In the genomic region with DNA sequence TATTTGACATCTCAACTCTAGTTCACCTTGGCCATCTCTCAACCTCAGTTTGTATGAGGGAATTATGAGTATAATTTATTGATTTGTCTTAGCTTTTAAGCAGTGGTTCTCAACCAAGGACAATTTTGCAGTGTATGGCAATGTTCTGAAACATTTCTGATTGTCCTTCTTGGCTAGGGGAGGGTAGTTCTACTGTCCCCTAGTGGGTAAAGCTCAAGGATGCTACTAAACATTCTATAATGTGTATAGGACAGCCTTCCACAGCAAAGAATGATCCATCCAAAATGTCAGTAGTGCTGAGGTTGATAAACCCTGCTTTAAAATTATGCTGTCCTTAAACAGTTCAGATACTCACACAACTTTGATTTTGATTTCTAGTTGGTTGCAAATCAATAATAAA, we compare ENCODE assay signal across 11 cellular contexts.
DNase-seq lines count a peak whose midpoint lies in the region; ATAC-seq and TF ChIP-seq lines count a peak whose summit lies in the region.
"Had no signal": no experiment of that assay in that cellular context is flagged by ENCODE, and none has a peak within 500 bp of the region (broad histone marks: within the 10 kb centered on the region; RNA-seq: fewer than 3 reads in every experiment).

No MANE protein-coding gene starts in this region.

- BruUV-seq in PC-9 (replicated peaks; lab: Mats Ljungman, UMichigan), result no TSS peak

- POLR2A ChIA-PET in AG04449 (lab: Yijun Ruan, JAX), result no interaction called here
- POLR2A ChIA-PET in PC-9 (lab: Charles Lee; ENCODE audit: unreplicated experiment), result no interaction called here
- POLR2A ChIA-PET in GM10248 (lab: Yijun Ruan, JAX), result no interaction called here

- H4K20me1 ChIP-seq in GM23338 (replicated peaks; ENCODE audit: insufficient read depth) (no peaks in the 10 kb centered on the region), PC-9 (ENCODE audit: insufficient read depth) (no peaks in the 10 kb centered on the region)

- H3K36me3 ChIP-seq in GM23338 (ENCODE audit: insufficient read depth), result peaks cover 12% of the 10 kb centered on the region; the same call in 1 of the 2 replicates
- H3K36me3 ChIP-seq in PC-9 (ENCODE audit: low read depth), result peaks cover 18% of the 10 kb centered on the region
- H3K36me3 ChIP-seq in ascending aorta, result peaks cover 0 to 32% of the 10 kb centered on the region in 2 donors

- H3K27ac Mint-ChIP-seq in GM23338, result no peak overlapping the region
- H3K27ac Mint-ChIP-seq: activated naive CD4-positive, alpha-beta T cell treated with anti-CD3 and anti-CD28 coated beads, Interleukin-2, amount 10 ng/mL, durations not matched to agents 7 days and 5 days had no signal

- CTCF ChIA-PET in AG04449 (lab: Yijun Ruan, JAX) (interaction anchor here (0.9 to 3.2 kb wide), 12 partner anchors 10 to 298 kb away, joined by 3 to 19 read pairs (median 5); no protein-coding TSS in a partner anchor), PC-9 (lab: Charles Lee) (no interaction called here), GM10248 (lab: Yijun Ruan, JAX) (interaction anchor here (0.9 to 1.7 kb wide), 3 partner anchors 10 to 56 kb away, joined by 3 to 4 read pairs (median 3); no protein-coding TSS in a partner anchor)

- no peaks in the 10 kb centered on the region for H3K27me3 ChIP-seq in GM23338 (ENCODE audit: insufficient read depth)
- H3K27me3 ChIP-seq in PC-9 (ENCODE audit: insufficient read depth, low read depth), result no peaks in the 10 kb centered on the region
- H3K27me3 ChIP-seq in ascending aorta, result no peaks in the 10 kb centered on the region
- H3K27me3 ChIP-seq: sigmoid colon had no signal

- H3K79me2 ChIP-seq in GM23338 (replicated peaks; ENCODE audit: insufficient read depth) (no peaks in the 10 kb centered on the region; the same call in 1 of the 2 replicates), PC-9 (ENCODE audit: low read depth) (no peaks in the 10 kb centered on the region)

- H3K4me3 ChIP-seq in AG04449 (ENCODE audit: low read depth, low read length), result no peak overlapping the region
- H3K4me3 ChIP-seq in GM23338, result no peak overlapping the region
- no peak overlapping the region for H3K4me3 ChIP-seq in PC-9
- no peak overlapping the region for H3K4me3 ChIP-seq in ascending aorta
- H3K4me3 ChIP-seq: sigmoid colon had no signal

- H3K9me3 ChIP-seq in PC-9 (ENCODE audit: insufficient read depth, low read depth), result no peaks in the 10 kb centered on the region
- H3K9me3 ChIP-seq in ascending aorta, result no peaks in the 10 kb centered on the region
- H3K9me3 ChIP-seq: sigmoid colon had no signal

- H3K9me3 Mint-ChIP-seq in GM23338, result peaks cover 13% of the 10 kb centered on the region

- H3K9me2 ChIP-seq in GM23338 (ENCODE audit: insufficient read depth), result no peaks in the 10 kb centered on the region
- no peaks in the 10 kb centered on the region for H3K9me2 ChIP-seq in PC-9 (ENCODE audit: insufficient read depth)

- no peaks in the 10 kb centered on the region for H3F3A ChIP-seq in GM23338 (replicated peaks; ENCODE audit: low read depth)
- no peaks in the 10 kb centered on the region for H3F3A ChIP-seq in PC-9 (ENCODE audit: insufficient read depth, low read depth)

- peaks cover 51% of the 10 kb centered on the region for H3K36me3 Mint-ChIP-seq in GM23338 (ENCODE audit: low read depth)

- no peaks in the 10 kb centered on the region for H3K4me1 Mint-ChIP-seq in GM23338
- H3K4me1 Mint-ChIP-seq: activated naive CD4-positive, alpha-beta T cell treated with anti-CD3 and anti-CD28 coated beads, Interleukin-2, amount 10 ng/mL, durations not matched to agents 7 days and 5 days had no signal

- no peaks in the 10 kb centered on the region for H3K27me3 Mint-ChIP-seq in GM23338 (ENCODE audit: insufficient read depth, low read depth, poor library complexity)
- H3K27me3 Mint-ChIP-seq: activated naive CD4-positive, alpha-beta T cell treated with anti-CD3 and anti-CD28 coated beads, Interleukin-2, amount 10 ng/mL, durations not matched to agents 7 days and 5 days had no signal

- no peak overlapping the region for H3K27ac ChIP-seq in GM23338 (ENCODE audit: low read depth)
- H3K27ac ChIP-seq in PC-9, result no peak overlapping the region
- H3K27ac ChIP-seq in ascending aorta, result no peak overlapping the region
- H3K27ac ChIP-seq: sigmoid colon had no signal

- ATAC-seq in GM23338, result peak; percentile 52; the same call in 2 of the 3 replicates
- ATAC-seq in GM21786 (IDR thresholded peaks at IDR 0.05; ENCODE audit: unreplicated experiment), result no peak

- H3K4me3 Mint-ChIP-seq in GM23338, result no peak overlapping the region
- H3K4me3 Mint-ChIP-seq: activated naive CD4-positive, alpha-beta T cell treated with anti-CD3 and anti-CD28 coated beads, Interleukin-2, amount 10 ng/mL, durations not matched to agents 7 days and 5 days had no signal

- intact Hi-C loops in PC-9 (cut with micrococcal nuclease; ENCODE audit: unreplicated experiment) (no loop called here), ascending aorta (cut with DNase I) (no loop called here)

- no peak overlapping the region for H3K4me2 ChIP-seq in GM23338
- no peak overlapping the region for H3K4me2 ChIP-seq in PC-9

- DNase-seq in AG04449 (ENCODE audit: low read depth, low spot score) (no peak), GM23338 (ENCODE audit: low spot score) (peak; percentile 17), PC-9 (no peak), fibroblast of peridontal ligament (ENCODE audit: extremely low read depth) (peak; percentile 27), ascending aorta (ENCODE audit: low spot score in 2 of 2) (no peak), H4 (ENCODE audit: low spot score) (no peak), GM10248 (ENCODE audit: extremely low spot score) (no peak)
- DNase-seq: activated naive CD4-positive, alpha-beta T cell treated with anti-CD3 and anti-CD28 coated beads, Interleukin-2, amount 10 ng/mL, durations not matched to agents 7 days and 5 days; NK-92 treated with Interleukin-12 subunit alpha and Interleukin-12 subunit beta, amount 100 ng/mL, for 24 hours; sigmoid colon had no signal

- H3K4me1 ChIP-seq in GM23338 (ENCODE audit: insufficient read depth) (no peaks in the 10 kb centered on the region), PC-9 (replicated peaks; ENCODE audit: insufficient read depth) (no peaks in the 10 kb centered on the region), ascending aorta (no peaks in the 10 kb centered on the region)
- H3K4me1 ChIP-seq: sigmoid colon had no signal

- peak; percentile 25 for TF ChIP-seq CTCF in AG04449 (IDR thresholded peaks at IDR 0.05; ENCODE audit: insufficient read depth, low read length, missing control alignments)
- TF ChIP-seq CTCF in GM23338 (conservative IDR thresholded peaks at IDR 0.05; ENCODE audit: low read depth in 2 of 2), result peak; percentile 49 to 56
- peak; percentile 50 for TF ChIP-seq CTCF in PC-9 (conservative IDR thresholded peaks at IDR 0.05)
- no peak for TF ChIP-seq CTCF in ascending aorta (IDR thresholded peaks at IDR 0.05)
- TF ChIP-seq CTCF in GM10248 (IDR thresholded peaks at IDR 0.05; ENCODE audit: control extremely low read depth, extremely low read depth, low read depth, missing control alignments), result no peak

- H2AFZ ChIP-seq in GM23338 (no peak overlapping the region), PC-9 (no peak overlapping the region)

TF ChIP-seq in GM23338, 12 proteins besides CTCF, POLR2A, EP300 and RAD21:
- TF ChIP-seq CREB1 (CRISPR knock-in tag; IDR thresholded peaks at IDR 0.05; ENCODE audit: low read depth), result no peak
- no peak for TF ChIP-seq JUNB (IDR thresholded peaks at IDR 0.05; ENCODE audit: unreplicated experiment)
- TF ChIP-seq POLR2AphosphoS5 (IDR thresholded peaks at IDR 0.05; ENCODE audit: low read depth), result no peak
- TF ChIP-seq, protein P1, sequence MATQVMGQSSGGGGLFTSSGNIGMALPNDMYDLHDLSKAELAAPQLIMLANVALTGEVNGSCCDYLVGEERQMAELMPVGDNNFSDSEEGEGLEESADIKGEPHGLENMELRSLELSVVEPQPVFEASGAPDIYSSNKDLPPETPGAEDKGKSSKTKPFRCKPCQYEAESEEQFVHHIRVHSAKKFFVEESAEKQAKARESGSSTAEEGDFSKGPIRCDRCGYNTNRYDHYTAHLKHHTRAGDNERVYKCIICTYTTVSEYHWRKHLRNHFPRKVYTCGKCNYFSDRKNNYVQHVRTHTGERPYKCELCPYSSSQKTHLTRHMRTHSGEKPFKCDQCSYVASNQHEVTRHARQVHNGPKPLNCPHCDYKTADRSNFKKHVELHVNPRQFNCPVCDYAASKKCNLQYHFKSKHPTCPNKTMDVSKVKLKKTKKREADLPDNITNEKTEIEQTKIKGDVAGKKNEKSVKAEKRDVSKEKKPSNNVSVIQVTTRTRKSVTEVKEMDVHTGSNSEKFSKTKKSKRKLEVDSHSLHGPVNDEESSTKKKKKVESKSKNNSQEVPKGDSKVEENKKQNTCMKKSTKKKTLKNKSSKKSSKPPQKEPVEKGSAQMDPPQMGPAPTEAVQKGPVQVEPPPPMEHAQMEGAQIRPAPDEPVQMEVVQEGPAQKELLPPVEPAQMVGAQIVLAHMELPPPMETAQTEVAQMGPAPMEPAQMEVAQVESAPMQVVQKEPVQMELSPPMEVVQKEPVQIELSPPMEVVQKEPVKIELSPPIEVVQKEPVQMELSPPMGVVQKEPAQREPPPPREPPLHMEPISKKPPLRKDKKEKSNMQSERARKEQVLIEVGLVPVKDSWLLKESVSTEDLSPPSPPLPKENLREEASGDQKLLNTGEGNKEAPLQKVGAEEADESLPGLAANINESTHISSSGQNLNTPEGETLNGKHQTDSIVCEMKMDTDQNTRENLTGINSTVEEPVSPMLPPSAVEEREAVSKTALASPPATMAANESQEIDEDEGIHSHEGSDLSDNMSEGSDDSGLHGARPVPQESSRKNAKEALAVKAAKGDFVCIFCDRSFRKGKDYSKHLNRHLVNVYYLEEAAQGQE (IDR thresholded peaks at IDR 0.05; ENCODE audit: unreplicated experiment), result no peak
- TF ChIP-seq EZH2phosphoT487 (IDR thresholded peaks at IDR 0.05; ENCODE audit: unreplicated experiment), result no peak
- TF ChIP-seq ZNF331 (CRISPR knock-in tag; IDR thresholded peaks at IDR 0.05; ENCODE audit: low read depth), result no peak
- no peak for TF ChIP-seq STAT1 (IDR thresholded peaks at IDR 0.05; ENCODE audit: unreplicated experiment)
- no peak for TF ChIP-seq EZH2 (IDR thresholded peaks at IDR 0.05; ENCODE audit: low read depth, unreplicated experiment)
- TF ChIP-seq, protein P2, sequence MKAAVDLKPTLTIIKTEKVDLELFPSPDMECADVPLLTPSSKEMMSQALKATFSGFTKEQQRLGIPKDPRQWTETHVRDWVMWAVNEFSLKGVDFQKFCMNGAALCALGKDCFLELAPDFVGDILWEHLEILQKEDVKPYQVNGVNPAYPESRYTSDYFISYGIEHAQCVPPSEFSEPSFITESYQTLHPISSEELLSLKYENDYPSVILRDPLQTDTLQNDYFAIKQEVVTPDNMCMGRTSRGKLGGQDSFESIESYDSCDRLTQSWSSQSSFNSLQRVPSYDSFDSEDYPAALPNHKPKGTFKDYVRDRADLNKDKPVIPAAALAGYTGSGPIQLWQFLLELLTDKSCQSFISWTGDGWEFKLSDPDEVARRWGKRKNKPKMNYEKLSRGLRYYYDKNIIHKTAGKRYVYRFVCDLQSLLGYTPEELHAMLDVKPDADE (IDR thresholded peaks at IDR 0.05), result no peak
- TF ChIP-seq ZNF114 (CRISPR knock-in tag; IDR thresholded peaks at IDR 0.05), result no peak

Comparison
In these comparisons a context has a peak if more than half of its experiments do, and no peak if none do; other contexts are left out.
1. DNase-seq: peak in GM23338 (single experiment) and fibroblast of peridontal ligament (single experiment); none in AG04449 (single experiment), PC-9 (0 of 2), ascending aorta (0 of 2), H4 (single experiment) and GM10248 (single experiment).
2. CTCF ChIP-seq: peak in AG04449 (single experiment), GM23338 (2 of 2) and PC-9 (single experiment); none in ascending aorta (0 of 3) and GM10248 (single experiment).